ENCODE assay signal across 30 cellular contexts in genomic region chr11:84414936-84415335, GRCh38.
"Had no signal": no experiment of that assay in that cellular context is flagged by ENCODE, and none has a peak within 500 bp of the region (broad histone marks: within the 10 kb centered on the region; RNA-seq: fewer than 3 reads in every experiment).

No MANE protein-coding gene starts in this region.

- H3K27me3 ChIP-seq: ascending aorta, breast epithelium, cardiac muscle cell, colonic mucosa, esophagus squamous epithelium had no signal

- H3K27ac ChIP-seq: ascending aorta, breast epithelium, cardiac muscle cell, colonic mucosa, epithelial cell of prostate, esophagus squamous epithelium had no signal

- H3K4me1 Mint-ChIP-seq: activated CD4-positive, alpha-beta T cell treated with anti-CD3 and anti-CD28 coated beads for 36 hours; activated CD4-positive, alpha-beta T cell treated with anti-CD3 and anti-CD28 coated beads, Interleukin-2, amount 10 ng/mL, durations not matched to agents 24 days and 14 days; activated CD8-positive, alpha-beta memory T cell treated with anti-CD3 and anti-CD28 coated beads, Interleukin-2, amount 10 ng/mL, durations not matched to agents 7 days and 5 days; activated naive CD4-positive, alpha-beta T cell treated with anti-CD3 and anti-CD28 coated beads, Interleukin-2, amount 10 ng/mL, durations not matched to agents 7 days and 5 days; activated naive CD8-positive, alpha-beta T cell treated with anti-CD3 and anti-CD28 coated beads, Interleukin-2, amount 10 ng/mL, durations not matched to agents 7 days and 5 days had no signal

- H3K4me3 Mint-ChIP-seq: activated CD4-positive, alpha-beta memory T cell treated with anti-CD3 and anti-CD28 coated beads for 36 hours; activated CD4-positive, alpha-beta T cell treated with anti-CD3 and anti-CD28 coated beads for 36 hours; activated CD4-positive, alpha-beta T cell treated with anti-CD3 and anti-CD28 coated beads, Interleukin-2, amount 10 ng/mL, durations not matched to agents 24 days and 14 days; activated CD8-positive, alpha-beta memory T cell treated with anti-CD3 and anti-CD28 coated beads, Interleukin-2, amount 10 ng/mL, durations not matched to agents 7 days and 5 days; activated CD8-positive, alpha-beta T cell treated with anti-CD3 and anti-CD28 coated beads, Interleukin-2, amount 10 ng/mL, durations not matched to agents 7 days and 5 days; activated naive CD4-positive, alpha-beta T cell treated with anti-CD3 and anti-CD28 coated beads, Interleukin-2, amount 10 ng/mL, durations not matched to agents 7 days and 5 days; activated naive CD8-positive, alpha-beta T cell treated with anti-CD3 and anti-CD28 coated beads, Interleukin-2, amount 10 ng/mL, durations not matched to agents 7 days and 5 days; brain; T-helper 2 cell treated with Interferon-gamma antibody and Interleukin-4, amounts not matched to agents 5 μg/mL and 100 μg/mL, for 36 hours had no signal

- H3K36me3 Mint-ChIP-seq: activated CD4-positive, alpha-beta memory T cell treated with anti-CD3 and anti-CD28 coated beads for 36 hours; activated CD8-positive, alpha-beta memory T cell treated with anti-CD3 and anti-CD28 coated beads, Interleukin-2, amount 10 ng/mL, durations not matched to agents 7 days and 5 days; activated naive CD4-positive, alpha-beta T cell treated with anti-CD3 and anti-CD28 coated beads, Interleukin-2, amount 10 ng/mL, durations not matched to agents 7 days and 5 days; activated naive CD8-positive, alpha-beta T cell treated with anti-CD3 and anti-CD28 coated beads, Interleukin-2, amount 10 ng/mL, durations not matched to agents 7 days and 5 days; brain had no signal

- DNase-seq: activated CD4-positive, alpha-beta memory T cell treated with anti-CD3 and anti-CD28 coated beads for 36 hours; activated CD4-positive, alpha-beta T cell treated with anti-CD3 and anti-CD28 coated beads for 36 hours; activated CD4-positive, alpha-beta T cell treated with anti-CD3 and anti-CD28 coated beads, Interleukin-2, amount 10 ng/mL, durations not matched to agents 24 days and 14 days; activated CD4-positive, CD25-positive, alpha-beta regulatory T cell; activated CD4-positive, CD25-positive, alpha-beta regulatory T cell treated with anti-CD3 and anti-CD28 coated beads, Interleukin-2, amount 50 U/mL, for 72 hours; activated CD8-positive, alpha-beta memory T cell treated with anti-CD3 and anti-CD28 coated beads, Interleukin-2, amount 10 ng/mL, durations not matched to agents 7 days and 5 days; activated CD8-positive, alpha-beta memory T cell treated with anti-CD3 and anti-CD28 coated beads, Interleukin-2, amount 50 U/mL, for 4 hours; activated CD8-positive, alpha-beta T cell treated with anti-CD3 and anti-CD28 coated beads, Interleukin-2, amount 10 ng/mL, durations not matched to agents 7 days and 5 days; activated gamma-delta T cell; activated naive CD4-positive, alpha-beta T cell; activated naive CD4-positive, alpha-beta T cell treated with anti-CD3 and anti-CD28 coated beads, Interleukin-2, amount 10 ng/mL, durations not matched to agents 7 days and 5 days; activated naive CD8-positive, alpha-beta T cell treated with anti-CD3 and anti-CD28 coated beads, Interleukin-2, amount 10 ng/mL, durations not matched to agents 7 days and 5 days; activated T-cell treated with anti-CD3 and anti-CD28 coated beads, Interleukin-2, amount 50 U/mL, for 1 hour; activated T-cell treated with anti-CD3 and anti-CD28 coated beads, Interleukin-2, amount 50 U/mL, for 48 hours; central memory CD4-positive, alpha-beta T cell; cerebellar nuclear complex; colonic mucosa; effector CD8-positive, alpha-beta T cell; esophagus squamous epithelium; foreskin fibroblast; head of caudate nucleus; hippocampal formation; T1000 had no signal

- H3K27ac Mint-ChIP-seq: activated CD4-positive, alpha-beta memory T cell treated with anti-CD3 and anti-CD28 coated beads for 36 hours; activated CD4-positive, alpha-beta T cell treated with anti-CD3 and anti-CD28 coated beads for 36 hours; activated CD4-positive, alpha-beta T cell treated with anti-CD3 and anti-CD28 coated beads, Interleukin-2, amount 10 ng/mL, durations not matched to agents 24 days and 14 days; activated CD8-positive, alpha-beta memory T cell treated with anti-CD3 and anti-CD28 coated beads, Interleukin-2, amount 10 ng/mL, durations not matched to agents 7 days and 5 days; activated CD8-positive, alpha-beta T cell treated with anti-CD3 and anti-CD28 coated beads, Interleukin-2, amount 10 ng/mL, durations not matched to agents 7 days and 5 days; activated naive CD4-positive, alpha-beta T cell treated with anti-CD3 and anti-CD28 coated beads, Interleukin-2, amount 10 ng/mL, durations not matched to agents 7 days and 5 days; activated naive CD4-positive, alpha-beta T cell treated with anti-CD3 and anti-CD28 coated beads, Interleukin-2, amount 50 U/mL, for 72 hours; activated naive CD8-positive, alpha-beta T cell treated with anti-CD3 and anti-CD28 coated beads, Interleukin-2, amount 10 ng/mL, durations not matched to agents 7 days and 5 days; brain; T-helper 2 cell treated with Interferon-gamma antibody and Interleukin-4, amounts not matched to agents 5 μg/mL and 100 μg/mL, for 36 hours had no signal

- H3K4me3 ChIP-seq: ascending aorta, breast epithelium, cardiac muscle cell, colonic mucosa, esophagus squamous epithelium had no signal

- H3K9me3 ChIP-seq: ascending aorta, breast epithelium, colonic mucosa, esophagus squamous epithelium had no signal

- H3K9me3 Mint-ChIP-seq: activated CD4-positive, alpha-beta T cell treated with anti-CD3 and anti-CD28 coated beads, Interleukin-2, amount 10 ng/mL, durations not matched to agents 24 days and 14 days; brain; T-helper 2 cell treated with Interferon-gamma antibody and Interleukin-4, amounts not matched to agents 5 μg/mL and 100 μg/mL, for 36 hours had no signal

- H3K4me1 ChIP-seq: ascending aorta, breast epithelium, colonic mucosa, esophagus squamous epithelium had no signal

- H3K36me3 ChIP-seq: ascending aorta, breast epithelium, cardiac muscle cell, colonic mucosa, esophagus squamous epithelium had no signal

- ATAC-seq: activated CD4-positive, alpha-beta T cell treated with anti-CD3 and anti-CD28 coated beads for 36 hours; activated CD8-positive, alpha-beta memory T cell treated with anti-CD3 and anti-CD28 coated beads, Interleukin-2, amount 10 ng/mL, durations not matched to agents 7 days and 5 days; activated CD8-positive, alpha-beta T cell treated with anti-CD3 and anti-CD28 coated beads, Interleukin-2, amount 10 ng/mL, durations not matched to agents 7 days and 5 days; activated naive CD4-positive, alpha-beta T cell treated with anti-CD3 and anti-CD28 coated beads, Interleukin-2, amount 50 U/mL, for 72 hours had no signal

- H3K27me3 Mint-ChIP-seq: activated CD4-positive, alpha-beta memory T cell treated with anti-CD3 and anti-CD28 coated beads for 36 hours; activated CD4-positive, alpha-beta T cell treated with anti-CD3 and anti-CD28 coated beads for 36 hours; activated CD4-positive, alpha-beta T cell treated with anti-CD3 and anti-CD28 coated beads, Interleukin-2, amount 10 ng/mL, durations not matched to agents 24 days and 14 days; activated CD8-positive, alpha-beta memory T cell treated with anti-CD3 and anti-CD28 coated beads, Interleukin-2, amount 10 ng/mL, durations not matched to agents 7 days and 5 days; activated naive CD4-positive, alpha-beta T cell treated with anti-CD3 and anti-CD28 coated beads, Interleukin-2, amount 10 ng/mL, durations not matched to agents 7 days and 5 days; activated naive CD8-positive, alpha-beta T cell treated with anti-CD3 and anti-CD28 coated beads, Interleukin-2, amount 10 ng/mL, durations not matched to agents 7 days and 5 days; brain had no signal
